9 cellular contexts compared by ENCODE assay signal in genomic region chr1:155970531-155971167, GRCh38. TPM values are rescaled to one million over a fixed set of nuclear protein-coding genes. Genes with fewer than 3 reads are reported as not detected.
DNase-seq lines count a peak whose midpoint lies in the region; ATAC-seq and TF ChIP-seq lines count a peak whose summit lies in the region.
"Had no signal": no experiment of that assay in that cellular context is flagged by ENCODE, and none has a peak within 500 bp of the region (broad histone marks: within the 10 kb centered on the region; RNA-seq: fewer than 3 reads in every experiment).

No MANE protein-coding gene starts in this region.

- H3K4me3 Mint-ChIP-seq in memory B cell = peak overlapping the region; percentile 76

- no peaks in the 10 kb centered on the region for H3K27me3 Mint-ChIP-seq in memory B cell

- ATAC-seq in HG03064 (IDR thresholded peaks at IDR 0.05; ENCODE audit: low read depth, unreplicated experiment) = peak; percentile 62
- peak; percentile 88 for ATAC-seq in SK-N-SH treated with all-trans-retinoic acid at 6 μM for 48 hours
- peak; percentile 98 for ATAC-seq in memory B cell (ENCODE audit: low read depth)

- peaks cover 47% of the 10 kb centered on the region for H3K36me3 ChIP-seq in GM06990 (ENCODE audit: control insufficient read depth, insufficient read depth, low read length)

- DNase-seq in GM06990 (ENCODE audit: extremely low read depth, insufficient read length) (peak; percentile 62), dedifferentiated amniotic fluid mesenchymal stem cell (ENCODE audit: extremely low spot score) (peak; percentile 59), memory B cell (ENCODE audit: low spot score in 2 of 2) (peak in 1 of 2 donors; percentile 50), mesenteric fat pad (ENCODE audit: low spot score) (no peak), NCI-H2107 (lab: John Stamatoyannopoulos, UW) (no peak)

- peak overlapping the region; percentile 97 for H3K27ac ChIP-seq in temporal lobe (ENCODE audit: low read depth, low read length)
- H3K27ac ChIP-seq: SK-N-MC had no signal

- H3K4me1 Mint-ChIP-seq in memory B cell = peaks cover 84% of the 10 kb centered on the region

- H3K9me3 Mint-ChIP-seq in memory B cell = no peaks in the 10 kb centered on the region

- H3K27me3 ChIP-seq in GM06990 (replicated peaks; ENCODE audit: control insufficient read depth, insufficient read depth, low read length) = no peaks in the 10 kb centered on the region

- peak overlapping the region; percentile 81 for H3K27ac Mint-ChIP-seq in memory B cell

- no peak for TF ChIP-seq CTCF in GM06990 (IDR thresholded peaks at IDR 0.05; ENCODE audit: insufficient read depth, low read length, poor library complexity, severe bottlenecking)

- H3K4me3 ChIP-seq in GM06990 (replicated peaks; ENCODE audit: low read depth, low read length) = peak overlapping the region; percentile 17; the same call in 1 of the 2 replicates
- H3K4me3 ChIP-seq: SK-N-MC had no signal

- peaks cover 38% of the 10 kb centered on the region for H3K36me3 Mint-ChIP-seq in memory B cell

TF ChIP-seq in SK-N-SH treated with all-trans-retinoic acid at 6 μM for 48 hours, 23 proteins besides CTCF, POLR2A, EP300 and RAD21:
- TF ChIP-seq ZNF70 (CRISPR knock-in tag; IDR thresholded peaks at IDR 0.05) = no peak
- no peak for TF ChIP-seq ZC3H10 (CRISPR knock-in tag; IDR thresholded peaks at IDR 0.05)
- TF ChIP-seq ZFP3 (CRISPR knock-in tag; IDR thresholded peaks at IDR 0.05) = no peak

RNA-seq across cellular contexts. Expression of gene ARHGEF2, which starts 7.7 kb away (rescaled TPM):
- total RNA-seq in temporal lobe (86.5 TPM), mesenteric fat pad (150 TPM)

RNA-seq across cellular contexts. Expression of gene RXFP4, which starts 29.2 kb away (rescaled TPM):
- total RNA-seq in temporal lobe (not detected), mesenteric fat pad (not detected)

RNA-seq across cellular contexts. Expression of gene KHDC4, which starts 36.4 kb away (rescaled TPM):
- 24.8 TPM for total RNA-seq in temporal lobe
- 30.7 TPM for total RNA-seq in mesenteric fat pad

RNA-seq across cellular contexts. Expression of gene SSR2, which starts 50.1 kb away (rescaled TPM):
- 177 TPM for total RNA-seq in temporal lobe
- total RNA-seq in mesenteric fat pad = 179 TPM

RNA-seq across cellular contexts. Expression of gene RIT1, which starts 59.5 kb away (rescaled TPM):
- 22.6 TPM for total RNA-seq in temporal lobe
- total RNA-seq in mesenteric fat pad = 31.8 TPM

Comparison
In these comparisons a context has a peak if more than half of its experiments do, and no peak if none do; other contexts are left out.
1. DNase-seq: peak in GM06990 (single experiment) and dedifferentiated amniotic fluid mesenchymal stem cell (single experiment); none in mesenteric fat pad (single experiment) and NCI-H2107 (single experiment).
2. Peak in every context shown above with its lines, with median percentiles within 50 percentile points of each other: ATAC-seq.